Comparison of ENCODE assay signal across 8 cellular contexts in genomic region chr1:225923692-225924555, GRCh38. TPM values are rescaled to one million over a fixed set of nuclear protein-coding genes. Genes with fewer than 3 reads are reported as not detected.
DNase-seq lines count a peak whose midpoint lies in the region; ATAC-seq and TF ChIP-seq lines count a peak whose summit lies in the region.

TSS of gene PYCR2 (minus strand) at chr1:225924250. CDS start at chr1:225924110, 140 bp downstream.

- peaks cover 19% of the 10 kb centered on the region for H3K36me3 ChIP-seq in cardiac muscle cell

- H3K27me3 Mint-ChIP-seq in type B pancreatic cell, result no peaks in the 10 kb centered on the region

- no peaks in the 10 kb centered on the region for H3K9me3 ChIP-seq in cardiac muscle cell (ENCODE audit: low read depth)

- peaks cover 5% of the 10 kb centered on the region for H3K4me1 Mint-ChIP-seq in type B pancreatic cell (ENCODE audit: unreplicated experiment)

- H3K9me3 Mint-ChIP-seq in type B pancreatic cell, result no peaks in the 10 kb centered on the region

- H3K36me3 Mint-ChIP-seq in type B pancreatic cell, result peaks cover 3% of the 10 kb centered on the region

- H3K4me3 ChIP-seq in GM12864 (ENCODE audit: low read depth, low read length) (peak within 1 kb of the TSS; percentile 91), cardiac muscle cell (peak within 1 kb of the TSS; percentile 79)

- no peaks in the 10 kb centered on the region for H3K4me1 ChIP-seq in cardiac muscle cell (ENCODE audit: low read depth)

- H3K27ac Mint-ChIP-seq in type B pancreatic cell, result peak within 1 kb of the TSS; percentile 85

- H3K27me3 ChIP-seq in cardiac muscle cell, result no peaks in the 10 kb centered on the region

- peak; percentile 99 for ATAC-seq in HG02759 (IDR thresholded peaks at IDR 0.05; ENCODE audit: unreplicated experiment)

- H3K4me3 Mint-ChIP-seq in type B pancreatic cell, result peak within 1 kb of the TSS; percentile 95

- peak within 1 kb of the TSS; percentile 90 for H3K27ac ChIP-seq in cardiac muscle cell

- TF ChIP-seq CTCF in GM12864 (IDR thresholded peaks at IDR 0.05; ENCODE audit: low read depth, low read length, missing control alignments) (no peak), cardiac muscle cell (IDR thresholded peaks at IDR 0.05; ENCODE audit: low read depth, low read length) (no peak), type B pancreatic cell (conservative IDR thresholded peaks at IDR 0.05) (peak; percentile 17)

- DNase-seq in GM12864 (ENCODE audit: low read depth), result peak; percentile 86
- DNase-seq in NCI-H1417 (lab: John Stamatoyannopoulos, UW), result peak; percentile 89 to 98 (median 97)
- peak; percentile 63 to 87 for DNase-seq in SW 1271 (lab: John Stamatoyannopoulos, UW)
- peak; percentile 88 for DNase-seq in activated naive CD8-positive, alpha-beta T cell treated with anti-CD3 and anti-CD28 coated beads, Interleukin-2, amount 50 U/mL, for 16 hours (ENCODE audit: low read depth, low spot score)
- peak; percentile 96 to 99 for DNase-seq in cardiac muscle cell (ENCODE audit: low read depth in 1 of 2, low spot score in 1 of 2)
- peak; percentile 95 for DNase-seq in pons (ENCODE audit: low spot score)
- peak; percentile 96 for DNase-seq in type B pancreatic cell (ENCODE audit: extremely low spot score, unreplicated experiment)

RNA-seq across cellular contexts. Expression of gene PYCR2, which starts in this region (rescaled TPM):
- 45.1 and 62.9 TPM in 2 replicates for total RNA-seq in cardiac muscle cell
- 66.3 and 75.9 TPM in 2 replicates for polyA plus RNA-seq in cardiac muscle cell
- total RNA-seq in type B pancreatic cell (ENCODE audit: low replicate concordance), result 37.8 and 46.7 TPM in 2 replicates

Comparison
In these comparisons a context has a peak if more than half of its experiments do, and no peak if none do; other contexts are left out.
1. Peak in every context shown above with its lines: DNase-seq, ATAC-seq, H3K4me3 ChIP-seq and H3K27ac ChIP-seq.